19 cellular contexts compared by ENCODE assay signal in genomic region chr1:213678348-213678747, GRCh38.
"Had no signal": no experiment of that assay in that cellular context is flagged by ENCODE, and none has a peak within 500 bp of the region (broad histone marks: within the 10 kb centered on the region; RNA-seq: fewer than 3 reads in every experiment).

No MANE protein-coding gene starts in this region.

- DNase-seq: KBM-7, NCI-H1092, NCI-H1105 treated with DMSO at 0.1 percent for 48 hours, NCI-H1436, NCI-H187, NCI-H2029, NCI-H2081 treated with DMSO at 0.1 percent for 48 hours, NCI-H2171, NCI-H226, NCI-H446, NCI-H510A, NCI-H524 treated with DMSO at 0.1 percent for 48 hours, PC-3, SHP77, SK-N-SH, SW 1271 had no signal

- H3K27ac ChIP-seq: HL-60, RWPE1 had no signal

- H3K9me3 ChIP-seq: SK-N-SH had no signal

- ATAC-seq: Panc1, PC-3 had no signal
